Comparison of ENCODE assay signal across 20 cellular contexts in genomic region chr18:48072428-48073204, GRCh38.
DNase-seq lines count a peak whose midpoint lies in the region; ATAC-seq and TF ChIP-seq lines count a peak whose summit lies in the region.
"Had no signal": no experiment of that assay in that cellular context is flagged by ENCODE, and none has a peak within 500 bp of the region (broad histone marks: within the 10 kb centered on the region; RNA-seq: fewer than 3 reads in every experiment).

No MANE protein-coding gene starts in this region.

- DNase-seq in AG09319 (ENCODE audit: extremely low read depth, low read depth) (peak; percentile 4), MCF 10A (ENCODE audit: unreplicated experiment) (no peak), right cardiac atrium (peak in 2 of 3 donors; percentile 44 to 63), putamen (ENCODE audit: low spot score) (peak; percentile 58), C1 segment of cervical spinal cord (lab: John Stamatoyannopoulos, UW) (no peak), NCI-H1694 treated with DMSO at 0.1 percent for 48 hours (lab: John Stamatoyannopoulos, UW) (no peak), hypothalamus (lab: John Stamatoyannopoulos, UW) (no peak)
- DNase-seq in activated CD4-positive, alpha-beta T cell treated with anti-CD3 and anti-CD28 coated beads, Interleukin-2, amount 10 ng/mL, durations not matched to agents 7 days and 5 days, result no peak
- DNase-seq: activated CD4-positive, alpha-beta T cell treated with anti-CD3 and anti-CD28 coated beads, Interleukin-2, amount 50 U/mL, for 4 hours; activated effector memory CD4-positive, alpha-beta T cell treated with Interleukin-2 at 50 U/mL for 16 hours; Calu3; IMR-90; NCI-H1092; NCI-H2227 treated with DMSO at 0.1 percent for 48 hours; PC-9; T-cell had no signal

- peak overlapping the region; percentile 59 for H3K27ac Mint-ChIP-seq in MCF 10A (ENCODE audit: low read depth, unreplicated experiment)
- no peak overlapping the region for H3K27ac Mint-ChIP-seq in activated CD4-positive, alpha-beta T cell treated with anti-CD3 and anti-CD28 coated beads, Interleukin-2, amount 10 ng/mL, durations not matched to agents 7 days and 5 days
- H3K27ac Mint-ChIP-seq: memory B cell, progenitor cell of endocrine pancreas, T-cell had no signal

- no peaks in the 10 kb centered on the region for H3K4me1 ChIP-seq in right cardiac atrium (ENCODE audit: control insufficient read depth, insufficient read depth, low read length)
- H3K4me1 ChIP-seq: A549 had no signal

- H3K9me3 Mint-ChIP-seq in MCF 10A (ENCODE audit: unreplicated experiment), result no peaks in the 10 kb centered on the region
- H3K9me3 Mint-ChIP-seq in activated CD4-positive, alpha-beta T cell treated with anti-CD3 and anti-CD28 coated beads, Interleukin-2, amount 10 ng/mL, durations not matched to agents 7 days and 5 days, result no peaks in the 10 kb centered on the region
- H3K9me3 Mint-ChIP-seq: memory B cell, T-cell had no signal

- no peaks in the 10 kb centered on the region for H3K9me3 ChIP-seq in right cardiac atrium (ENCODE audit: control insufficient read depth, low read length)
- H3K9me3 ChIP-seq: A549 had no signal

- no peaks in the 10 kb centered on the region for H3K27me3 ChIP-seq in right cardiac atrium (ENCODE audit: control insufficient read depth, insufficient read depth)
- H3K27me3 ChIP-seq: hepatocyte had no signal

- 57% methylated on average over 18 of the region's 18 CpGs for WGBS in right cardiac atrium

- H3K4me1 Mint-ChIP-seq in MCF 10A (ENCODE audit: insufficient read depth, unreplicated experiment), result peaks cover 16% of the 10 kb centered on the region
- H3K4me1 Mint-ChIP-seq in activated CD4-positive, alpha-beta T cell treated with anti-CD3 and anti-CD28 coated beads, Interleukin-2, amount 10 ng/mL, durations not matched to agents 7 days and 5 days, result no peaks in the 10 kb centered on the region
- H3K4me1 Mint-ChIP-seq: memory B cell, T-cell had no signal

- BruUV-seq in MCF 10A (replicated peaks; lab: Mats Ljungman, UMichigan), result no TSS peak

- POLR2A ChIA-PET in MCF 10A (lab: Yijun Ruan, JAX), result no interaction called here
- POLR2A ChIA-PET in activated CD4-positive, alpha-beta T cell treated with anti-CD3 and anti-CD28 coated beads, Interleukin-2, amount 10 ng/mL, durations not matched to agents 7 days and 5 days (lab: Charles Lee), result no interaction called here

- ATAC-seq in right cardiac atrium, result peak; percentile 68 to 92
- ATAC-seq: A549, T-cell had no signal

- CTCF ChIA-PET in MCF 10A (lab: Yijun Ruan, JAX), result interaction anchor here (0.9 to 1.1 kb wide), 2 partner anchors 42 to 339 kb away, joined by 3 read pairs; no protein-coding TSS in a partner anchor
- CTCF ChIA-PET in activated CD4-positive, alpha-beta T cell treated with anti-CD3 and anti-CD28 coated beads, Interleukin-2, amount 10 ng/mL, durations not matched to agents 7 days and 5 days (lab: Charles Lee), result no interaction called here

- H3K27me3 Mint-ChIP-seq in MCF 10A (ENCODE audit: insufficient read depth, unreplicated experiment), result no peaks in the 10 kb centered on the region
- peaks cover 13% of the 10 kb centered on the region for H3K27me3 Mint-ChIP-seq in activated CD4-positive, alpha-beta T cell treated with anti-CD3 and anti-CD28 coated beads, Interleukin-2, amount 10 ng/mL, durations not matched to agents 7 days and 5 days

- no peak overlapping the region for H3K27ac ChIP-seq in right cardiac atrium (ENCODE audit: low read length)
- H3K27ac ChIP-seq: A549, hepatocyte, PC-9 had no signal

- H3K36me3 Mint-ChIP-seq in MCF 10A (ENCODE audit: insufficient read depth, unreplicated experiment), result no peaks in the 10 kb centered on the region
- H3K36me3 Mint-ChIP-seq in activated CD4-positive, alpha-beta T cell treated with anti-CD3 and anti-CD28 coated beads, Interleukin-2, amount 10 ng/mL, durations not matched to agents 7 days and 5 days (ENCODE audit: low read depth), result no peaks in the 10 kb centered on the region
- H3K36me3 Mint-ChIP-seq: memory B cell, T-cell had no signal

- intact Hi-C loops in MCF 10A (cut with micrococcal nuclease) (no loop called here), right cardiac atrium (cut with DNase I) (no loop called here)

- no peak overlapping the region for H3K4me3 ChIP-seq in right cardiac atrium (ENCODE audit: low read length)
- H3K4me3 ChIP-seq: A549, hepatocyte, PC-9 had no signal

- TF ChIP-seq CTCF in AG09319 (IDR thresholded peaks at IDR 0.05; ENCODE audit: low read depth, low read length) (no peak), MCF 10A (IDR thresholded peaks at IDR 0.05; ENCODE audit: unreplicated experiment) (no peak)

- H3K4me3 Mint-ChIP-seq in MCF 10A (ENCODE audit: unreplicated experiment), result no peak overlapping the region
- H3K4me3 Mint-ChIP-seq in activated CD4-positive, alpha-beta T cell treated with anti-CD3 and anti-CD28 coated beads, Interleukin-2, amount 10 ng/mL, durations not matched to agents 7 days and 5 days, result no peak overlapping the region
- H3K4me3 Mint-ChIP-seq: memory B cell, T-cell had no signal

Comparison
In these comparisons a context has a peak if more than half of its experiments do, and no peak if none do; other contexts are left out.
1. DNase-seq: peak in AG09319 (single experiment), right cardiac atrium (2 of 3) and putamen (single experiment); none in MCF 10A (single experiment), activated CD4-positive, alpha-beta T cell treated with anti-CD3 and anti-CD28 coated beads, Interleukin-2, amount 10 ng/mL, durations not matched to agents 7 days and 5 days (single experiment), C1 segment of cervical spinal cord (0 of 14), NCI-H1694 treated with DMSO at 0.1 percent for 48 hours (single experiment) and hypothalamus (0 of 51).